Comparison of ENCODE assay signal across 8 cellular contexts in genomic region chr1:10472220-10473144, GRCh38. TPM values are rescaled to one million over a fixed set of nuclear protein-coding genes. Genes with fewer than 3 reads are reported as not detected.
DNase-seq lines count a peak whose midpoint lies in the region; ATAC-seq and TF ChIP-seq lines count a peak whose summit lies in the region.

DFFA (minus strand) TSS chr1:10472529; CDS start chr1:10472458, 71 bp downstream.

- peak within 1 kb of the TSS; percentile 85 to 97 (median 93) for H3K27ac Mint-ChIP-seq in naive thymus-derived CD8-positive, alpha-beta T cell

- peak; percentile 83 for ATAC-seq in GM21825 (IDR thresholded peaks at IDR 0.05; ENCODE audit: unreplicated experiment)
- ATAC-seq in naive thymus-derived CD8-positive, alpha-beta T cell, result peak; percentile 84

- H3K27me3 Mint-ChIP-seq in naive thymus-derived CD8-positive, alpha-beta T cell, result no peaks in the 10 kb centered on the region

- peak within 1 kb of the TSS; percentile 86 for H3K4me3 ChIP-seq in fibroblast of mammary gland (ENCODE audit: control insufficient read depth, low read depth, low read length)

- peaks cover 0 to 22% (median 0%) of the 10 kb centered on the region in 3 donors for H3K36me3 Mint-ChIP-seq in naive thymus-derived CD8-positive, alpha-beta T cell

- peak within 1 kb of the TSS; percentile 84 to 99 (median 95) for H3K4me3 Mint-ChIP-seq in naive thymus-derived CD8-positive, alpha-beta T cell

- no peak for TF ChIP-seq CTCF in fibroblast of mammary gland (conservative IDR thresholded peaks at IDR 0.05; ENCODE audit: control insufficient read depth, insufficient read depth, low read depth, low read length)

- no peaks in the 10 kb centered on the region for H3K9me3 Mint-ChIP-seq in naive thymus-derived CD8-positive, alpha-beta T cell

- POLR2A ChIA-PET in naive thymus-derived CD8-positive, alpha-beta T cell (lab: Charles Lee), result interaction anchor here (0.6 to 1.8 kb wide), 4 partner anchors 43 to 1252 kb away, joined by 3 to 6 read pairs (median 4); partner anchors contain the start of genes CENPS and PGD

- DNase-seq in DMS79 (lab: John Stamatoyannopoulos, UW) (peak; percentile 96), LHCN-M2 (ENCODE audit: low read depth) (peak; percentile 95), RPMI8226 (peak; percentile 98), fibroblast of mammary gland (ENCODE audit: low read depth) (peak; percentile 95)
- peak; percentile 76 to 83 for DNase-seq in activated T-helper 1 cell treated with anti-CD3 and anti-CD28 coated beads, Interleukin-2, amount 50 U/mL, for 16 hours (ENCODE audit: low read depth in 1 of 2, low spot score in 1 of 2)
- DNase-seq in naive thymus-derived CD8-positive, alpha-beta T cell, result peak; percentile 76 to 96 (median 90)
- peak; percentile 83 to 91 (median 87) for DNase-seq in stimulated activated naive CD4-positive, alpha-beta T cell (lab: John Stamatoyannopoulos, UW)

- peaks cover 23 to 54% (median 48%) of the 10 kb centered on the region in 4 donors for H3K4me1 Mint-ChIP-seq in naive thymus-derived CD8-positive, alpha-beta T cell

RNA-seq across cellular contexts. Expression of gene DFFA, which starts in this region (rescaled TPM):
- 32.7 and 34.2 TPM in 2 replicates for total RNA-seq in LHCN-M2 (2014; rRNA removed)
- 29.6 TPM for polyA plus RNA-seq in LHCN-M2 (2012)
- total RNA-seq in naive thymus-derived CD8-positive, alpha-beta T cell, result 10 to 100 TPM; 30.2 to 33.0 TPM
- polyA plus RNA-seq in naive thymus-derived CD8-positive, alpha-beta T cell, result 10 to 100 TPM; 18.4 to 42.6 (median 20.9) TPM

Comparison
In these comparisons a context has a peak if more than half of its experiments do, and no peak if none do; other contexts are left out.
1. Peak in every context shown above with its lines: DNase-seq, ATAC-seq and H3K4me3 ChIP-seq.